Comparison of ENCODE assay signal across 18 cellular contexts in genomic region chr21:43766734-43767497, GRCh38. TPM values are rescaled to one million over a fixed set of nuclear protein-coding genes. Genes with fewer than 3 reads are reported as not detected.
DNase-seq lines count a peak whose midpoint lies in the region; ATAC-seq, FAIRE-seq and TF ChIP-seq lines count a peak whose summit lies in the region.
"Had no signal": no experiment of that assay in that cellular context is flagged by ENCODE, and none has a peak within 500 bp of the region (broad histone marks: within the 10 kb centered on the region; RNA-seq: fewer than 3 reads in every experiment).

No MANE protein-coding gene starts in this region.

- intact Hi-C loops in colonic mucosa (cut with DNase I): no loop called here
- intact Hi-C loops in pancreas (cut with DNase I): no loop called here

- H3K4me1 ChIP-seq in colonic mucosa (peaks cover 8% of the 10 kb centered on the region), pancreas (peaks cover 0 to 6% (median 0%) of the 10 kb centered on the region in 3 donors), SK-N-SH (ENCODE audit: control insufficient read depth in 1 of 2, insufficient read depth in 2 of 2, low read depth in 1 of 2, low read length in 1 of 2) (peaks cover 0 to 5% of the 10 kb centered on the region in 2 experiments; a peak in 2 of 4 replicates)

- no peaks in the 10 kb centered on the region for H3K79me2 ChIP-seq in SK-N-SH (ENCODE audit: insufficient read depth)

- TF ChIP-seq RAD21 in SK-N-SH (IDR thresholded peaks at IDR 0.05; ENCODE audit: low read length): no peak

- no peaks in the 10 kb centered on the region for H3K9me2 ChIP-seq in SK-N-SH

- no peak for DNase-seq in GM12891 (ENCODE audit: insufficient read length, low spot score)
- peak; percentile 23 for DNase-seq in NCI-H2171 (lab: John Stamatoyannopoulos, UW)
- peak; percentile 48 for DNase-seq in colonic mucosa
- DNase-seq in pancreas: peak in 1 of 6 donors; percentile 71
- no peak for DNase-seq in islet precursor cell
- DNase-seq in SK-N-SH: no peak
- DNase-seq in activated gamma-delta T cell (lab: John Stamatoyannopoulos, UW): no peak
- DNase-seq: activated CD4-positive, alpha-beta T cell treated with anti-CD3 and anti-CD28 coated beads for 4 hours; effector memory CD8-positive, alpha-beta T cell; EL; immature natural killer cell; NCI-H2081 treated with DMSO at 0.1 percent for 48 hours; OCI-M1; T-helper 1 cell had no signal

- no peak overlapping the region for H2AFZ ChIP-seq in SK-N-SH (ENCODE audit: low read depth)

- ATAC-seq in pancreas (peak; percentile 19 to 63 (median 34)), GM18907 (IDR thresholded peaks at IDR 0.05; ENCODE audit: unreplicated experiment) (no peak)
- ATAC-seq: effector memory CD8-positive, alpha-beta T cell had no signal

- H3F3A ChIP-seq in SK-N-SH (replicated peaks; ENCODE audit: insufficient read depth): peaks cover 2% of the 10 kb centered on the region

- CTCF ChIA-PET in SK-N-SH (lab: Yijun Ruan, JAX): interaction anchor here (0.7 to 1.6 kb wide), 3 partner anchors 10 to 736 kb away, joined by 3 to 4 read pairs (median 4); no protein-coding TSS in a partner anchor

- FAIRE-seq in GM12891 (lab: Jason Lieb, UNC) (no peak), pancreas (lab: Jason Lieb, UNC) (no peak)
- FAIRE-seq: frontal cortex, GM19239 had no signal

- H3K27ac ChIP-seq in colonic mucosa: no peak overlapping the region
- no peak overlapping the region for H3K27ac ChIP-seq in pancreas
- no peak overlapping the region for H3K27ac ChIP-seq in SK-N-SH (ENCODE audit: low read depth in 2 of 2, low read length in 1 of 2)
- H3K27ac ChIP-seq: ascending aorta had no signal

- TF ChIP-seq EP300 in SK-N-SH (IDR thresholded peaks at IDR 0.05; ENCODE audit: borderline replicate concordance in 1 of 2, low read depth in 1 of 2, low read length in 1 of 2): no peak

- POLR2A ChIA-PET in SK-N-SH (lab: Yijun Ruan, JAX): no interaction called here

- TF ChIP-seq CTCF in colonic mucosa (IDR thresholded peaks at IDR 0.05): no peak
- no peak for TF ChIP-seq CTCF in pancreas (IDR thresholded peaks at IDR 0.05)
- TF ChIP-seq CTCF in SK-N-SH (IDR thresholded peaks at IDR 0.05): no peak

- H3K36me3 ChIP-seq in colonic mucosa (no peaks in the 10 kb centered on the region), pancreas (no peaks in the 10 kb centered on the region), SK-N-SH (replicated peaks in 1 of 2; ENCODE audit: control insufficient read depth in 1 of 2, insufficient read depth in 2 of 2, low read length in 1 of 2) (no peaks in the 10 kb centered on the region)

- H3K9ac ChIP-seq in colonic mucosa (ENCODE audit: low read depth in 2 of 2, low read length in 2 of 2) (peak overlapping the region; percentile 30 to 63), SK-N-SH (no peak overlapping the region)

- H3K9me3 ChIP-seq in colonic mucosa: no peaks in the 10 kb centered on the region
- no peaks in the 10 kb centered on the region for H3K9me3 ChIP-seq in pancreas
- no peaks in the 10 kb centered on the region for H3K9me3 ChIP-seq in SK-N-SH
- H3K9me3 ChIP-seq: ascending aorta had no signal

- no peaks in the 10 kb centered on the region for H3K27me3 ChIP-seq in colonic mucosa
- no peaks in the 10 kb centered on the region for H3K27me3 ChIP-seq in pancreas
- no peaks in the 10 kb centered on the region for H3K27me3 ChIP-seq in SK-N-SH (ENCODE audit: insufficient read depth)
- H3K27me3 ChIP-seq: ascending aorta had no signal

- no peak; the same call in 1 of the 2 replicates for TF ChIP-seq POLR2A in GM12891 (IDR thresholded peaks at IDR 0.05; ENCODE audit: low read depth, low read length)

- 49 to 53% methylated on average over 34 of the region's 34 CpGs for WGBS in pancreas, 2 donors
- WGBS in SK-N-SH (ENCODE audit: low lambda C conversion rate): 95% methylated on average over 24 of the region's 34 CpGs

- H3K4me3 ChIP-seq in colonic mucosa (no peak overlapping the region), pancreas (no peak overlapping the region), SK-N-SH (ENCODE audit: low read depth in 2 of 2, low read length in 1 of 2) (no peak overlapping the region)
- H3K4me3 ChIP-seq: ascending aorta had no signal

- H3K4me2 ChIP-seq in SK-N-SH: no peak overlapping the region

- no peaks in the 10 kb centered on the region for H4K20me1 ChIP-seq in SK-N-SH (ENCODE audit: insufficient read depth)

TF ChIP-seq in GM12891, 5 proteins besides CTCF, POLR2A, EP300 and RAD21:
- TF ChIP-seq POLR2AphosphoS5 (IDR thresholded peaks at IDR 0.05; ENCODE audit: low read depth, low read length) (peak; percentile 48; the same call in 1 of the 2 replicates), POU2F2 (IDR thresholded peaks at IDR 0.05; ENCODE audit: low read depth, low read length) (no peak)

TF ChIP-seq in SK-N-SH, 30 proteins besides CTCF, POLR2A, EP300 and RAD21 (continues in another document):
- TF ChIP-seq FOSL2 (IDR thresholded peaks at IDR 0.05; ENCODE audit: borderline replicate concordance, low read depth) (no peak), RFX5 (IDR thresholded peaks at IDR 0.05; ENCODE audit: low read length) (no peak), RCOR1 (IDR thresholded peaks at IDR 0.05; ENCODE audit: low read length) (no peak), TAF1 (IDR thresholded peaks at IDR 0.05; ENCODE audit: borderline replicate concordance, low read depth, low read length) (no peak), FOXJ3 (CRISPR knock-in tag; IDR thresholded peaks at IDR 0.05) (no peak), SIN3A (IDR thresholded peaks at IDR 0.05; ENCODE audit: borderline replicate concordance, low read depth, low read length) (no peak), MAX (IDR thresholded peaks at IDR 0.05; ENCODE audit: low read depth) (no peak), SMC3 (IDR thresholded peaks at IDR 0.05; ENCODE audit: low read depth, low read length) (no peak), TEAD4 (IDR thresholded peaks at IDR 0.05; ENCODE audit: borderline replicate concordance, insufficient read depth) (no peak), USF1 (IDR thresholded peaks at IDR 0.05; ENCODE audit: borderline replicate concordance, low read depth) (no peak), FOXM1 (IDR thresholded peaks at IDR 0.05; ENCODE audit: low read depth) (no peak), NRF1 (IDR thresholded peaks at IDR 0.05; ENCODE audit: low read depth, low read length) (no peak), YY1 (IDR thresholded peaks at IDR 0.05; ENCODE audit: low read depth) (no peak), POLR2AphosphoS5 (IDR thresholded peaks at IDR 0.05; ENCODE audit: low read depth, low read length) (no peak)
- TF ChIP-seq, protein P1, sequence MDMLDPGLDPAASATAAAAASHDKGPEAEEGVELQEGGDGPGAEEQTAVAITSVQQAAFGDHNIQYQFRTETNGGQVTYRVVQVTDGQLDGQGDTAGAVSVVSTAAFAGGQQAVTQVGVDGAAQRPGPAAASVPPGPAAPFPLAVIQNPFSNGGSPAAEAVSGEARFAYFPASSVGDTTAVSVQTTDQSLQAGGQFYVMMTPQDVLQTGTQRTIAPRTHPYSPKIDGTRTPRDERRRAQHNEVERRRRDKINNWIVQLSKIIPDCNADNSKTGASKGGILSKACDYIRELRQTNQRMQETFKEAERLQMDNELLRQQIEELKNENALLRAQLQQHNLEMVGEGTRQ (IDR thresholded peaks at IDR 0.05; ENCODE audit: borderline replicate concordance, low read depth, low read length): no peak
- TF ChIP-seq, protein P2, sequence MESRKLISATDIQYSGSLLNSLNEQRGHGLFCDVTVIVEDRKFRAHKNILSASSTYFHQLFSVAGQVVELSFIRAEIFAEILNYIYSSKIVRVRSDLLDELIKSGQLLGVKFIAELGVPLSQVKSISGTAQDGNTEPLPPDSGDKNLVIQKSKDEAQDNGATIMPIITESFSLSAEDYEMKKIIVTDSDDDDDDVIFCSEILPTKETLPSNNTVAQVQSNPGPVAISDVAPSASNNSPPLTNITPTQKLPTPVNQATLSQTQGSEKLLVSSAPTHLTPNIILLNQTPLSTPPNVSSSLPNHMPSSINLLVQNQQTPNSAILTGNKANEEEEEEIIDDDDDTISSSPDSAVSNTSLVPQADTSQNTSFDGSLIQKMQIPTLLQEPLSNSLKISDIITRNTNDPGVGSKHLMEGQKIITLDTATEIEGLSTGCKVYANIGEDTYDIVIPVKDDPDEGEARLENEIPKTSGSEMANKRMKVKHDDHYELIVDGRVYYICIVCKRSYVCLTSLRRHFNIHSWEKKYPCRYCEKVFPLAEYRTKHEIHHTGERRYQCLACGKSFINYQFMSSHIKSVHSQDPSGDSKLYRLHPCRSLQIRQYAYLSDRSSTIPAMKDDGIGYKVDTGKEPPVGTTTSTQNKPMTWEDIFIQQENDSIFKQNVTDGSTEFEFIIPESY (IDR thresholded peaks at IDR 0.05; ENCODE audit: borderline replicate concordance, low read depth): no peak

RNA-seq across cellular contexts. Expression of gene CSTB, which starts 9.2 kb away (rescaled TPM):
- 46.0 TPM for polyA plus RNA-seq in GM12891 (2012; ENCODE audit: low read depth, missing spikeins)
- 10 to 100 TPM; 67.5 to 86.6 TPM for total RNA-seq in colonic mucosa
- total RNA-seq in pancreas: 10 to 100 TPM in 4 of 6 donors, 1 to 10 TPM in 2; 7.4 to 21.3 (median 11.4) TPM
- polyA plus RNA-seq in pancreas: 10 to 100 TPM; 33.8 to 35.6 TPM
- polyA plus RNA-seq in SK-N-SH (2012; rRNA removed): 64.5 and 101 TPM in 2 replicates
- polyA plus RNA-seq in SK-N-SH (2012; cell fraction: cytosol; rRNA removed): 74.5 and 76.9 TPM in 2 replicates
- 34.0 and 36.2 TPM in 2 replicates for polyA plus RNA-seq in SK-N-SH (2012; cell fraction: nucleus; rRNA removed)

RNA-seq across cellular contexts. Expression of gene RRP1, which starts 22.5 kb away (rescaled TPM):
- polyA plus RNA-seq in GM12891 (2012; ENCODE audit: low read depth, missing spikeins): 26.4 TPM
- 10 to 100 TPM; 14.5 to 25.7 TPM for total RNA-seq in colonic mucosa
- 10 to 100 TPM in 4 of 6 donors, 1 to 10 TPM in 2; 7.6 to 18.4 (median 12.0) TPM for total RNA-seq in pancreas
- 10 to 100 TPM; 15.1 to 17.4 TPM for polyA plus RNA-seq in pancreas
- 12.0 and 22.7 TPM in 2 replicates for polyA plus RNA-seq in SK-N-SH (2012; rRNA removed)
- 12.0 and 14.8 TPM in 2 replicates for polyA plus RNA-seq in SK-N-SH (2012; cell fraction: cytosol; rRNA removed)
- polyA plus RNA-seq in SK-N-SH (2012; cell fraction: nucleus; rRNA removed): 46.0 and 48.9 TPM in 2 replicates

RNA-seq across cellular contexts. Expression of gene PDXK, which starts 48.0 kb away (rescaled TPM):
- polyA plus RNA-seq in GM12891 (2012; ENCODE audit: low read depth, missing spikeins): 49.5 TPM
- total RNA-seq in colonic mucosa (100 to 1,000 TPM; 155 to 188 TPM), pancreas (100 to 1,000 TPM in 1 of 6 donors, 10 to 100 TPM in 5; 63.2 to 100 (median 65.8) TPM)
- polyA plus RNA-seq in pancreas (10 to 100 TPM; 65.7 to 66.0 TPM), SK-N-SH (2012; rRNA removed) (85.7 and 89.2 TPM in 2 replicates)
- polyA plus RNA-seq in SK-N-SH (2012; cell fraction: cytosol; rRNA removed): 49.7 and 63.0 TPM in 2 replicates
- 110 and 138 TPM in 2 replicates for polyA plus RNA-seq in SK-N-SH (2012; cell fraction: nucleus; rRNA removed)

Comparison
In these comparisons a context has a peak if more than half of its experiments do, and no peak if none do; other contexts are left out.
1. DNase-seq: peak in NCI-H2171 (single experiment) and colonic mucosa (single experiment); none in GM12891 (single experiment), islet precursor cell (single experiment), SK-N-SH (single experiment) and activated gamma-delta T cell (single experiment).